Comparison of ENCODE assay signal across 1 cellular context in genomic region chr1:165053273-165053835, GRCh38.
TF ChIP-seq lines count a peak whose summit lies in the region.

No MANE protein-coding gene starts in this region.

TF ChIP-seq in H1, 55 proteins besides CTCF, POLR2A, EP300 and RAD21 (continued from another document):
- TF ChIP-seq MAFK (IDR thresholded peaks at IDR 0.05; ENCODE audit: low read depth, low read length) = peak; percentile 89
- TF ChIP-seq NANOG (IDR thresholded peaks at IDR 0.05; ENCODE audit: insufficient read depth, low read depth, low read length, poor library complexity, severe bottlenecking) = no peak
- no peak for TF ChIP-seq RFX5 (IDR thresholded peaks at IDR 0.05; ENCODE audit: borderline replicate concordance, low read depth, low read length)
- peak; percentile 88 for TF ChIP-seq BACH1 (IDR thresholded peaks at IDR 0.05; ENCODE audit: low read length)
- TF ChIP-seq POU5F1 (IDR thresholded peaks at IDR 0.05; ENCODE audit: low read depth, low read length) = peak; percentile 87; the same call in 1 of the 2 replicates
